In genomic region chr13:113122571-113123225, GRCh38 we compare ENCODE assay signal across 10 cellular contexts. TPM values are rescaled to one million over a fixed set of nuclear protein-coding genes. Genes with fewer than 3 reads are reported as not detected.
A peak's percentile ranks its signal among the peaks of the same experiment; 100 is the strongest.
DNase-seq lines count a peak whose midpoint lies in the region; ATAC-seq, FAIRE-seq and TF ChIP-seq lines count a peak whose summit lies in the region.
"Had no signal": no experiment of that assay in that cellular context is flagged by ENCODE, and none has a peak within 500 bp of the region (broad histone marks: within the 10 kb centered on the region; RNA-seq: fewer than 3 reads in every experiment).

TSS of gene F10 (plus strand) at chr13:113122799. CDS start at chr13:113122856, 57 bp downstream.

- ATAC-seq in GM19328 (IDR thresholded peaks at IDR 0.05; ENCODE audit: unreplicated experiment) = no peak
- ATAC-seq in GM21447 (IDR thresholded peaks at IDR 0.05; ENCODE audit: unreplicated experiment) = no peak
- ATAC-seq: activated T-cell treated with anti-CD3 and anti-CD28 coated beads, Interleukin-2, amount 50 U/mL, for 72 hours had no signal

- H3K4me1 ChIP-seq in ascending aorta (no peaks in the 10 kb centered on the region), iPS-20b (ENCODE audit: insufficient read depth, low read length) (no peaks in the 10 kb centered on the region; the same call in 1 of the 2 replicates), sigmoid colon (no peaks in the 10 kb centered on the region)

- peak within 1 kb of the TSS; percentile 36 to 53 for H3K27ac ChIP-seq in ascending aorta
- H3K27ac ChIP-seq in iPS-20b (ENCODE audit: low read length) = no peak within 1 kb of the TSS
- peak within 1 kb of the TSS in 3 of 4 donors; percentile 18 to 51 (median 46) for H3K27ac ChIP-seq in sigmoid colon

- TF ChIP-seq POLR2A in sigmoid colon (IDR thresholded peaks at IDR 0.05) (no peak), GM12891 (IDR thresholded peaks at IDR 0.05; ENCODE audit: low read depth, low read length) (no peak)

- no peak for FAIRE-seq in GM12891 (lab: Jason Lieb, UNC)

- intact Hi-C loops in ascending aorta (cut with DNase I) (no loop called here), sigmoid colon (cut with DNase I) (no loop called here)

- H3K9me3 ChIP-seq in ascending aorta (no peaks in the 10 kb centered on the region), iPS-20b (ENCODE audit: insufficient read depth, low read depth, low read length) (no peaks in the 10 kb centered on the region), sigmoid colon (no peaks in the 10 kb centered on the region)

- DNase-seq in GM04504 (ENCODE audit: low read depth) (peak; percentile 65), ascending aorta (ENCODE audit: low spot score in 2 of 2) (peak in 1 of 2 donors; percentile 79), sigmoid colon (no peak), cortex of kidney (lab: John Stamatoyannopoulos, UW) (no peak), GM12891 (ENCODE audit: insufficient read length, low spot score) (no peak)
- DNase-seq: activated T-cell treated with anti-CD3 and anti-CD28 coated beads, Interleukin-2, amount 50 U/mL, for 72 hours; NCI-H774 had no signal

- TF ChIP-seq CTCF in ascending aorta (IDR thresholded peaks at IDR 0.05) (no peak), sigmoid colon (IDR thresholded peaks at IDR 0.05) (no peak)

- no peaks in the 10 kb centered on the region for H3K36me3 ChIP-seq in ascending aorta
- H3K36me3 ChIP-seq in iPS-20b (ENCODE audit: insufficient read depth, low read depth, low read length) = no peaks in the 10 kb centered on the region
- no peaks in the 10 kb centered on the region for H3K36me3 ChIP-seq in sigmoid colon

- TF ChIP-seq EP300 in sigmoid colon (IDR thresholded peaks at IDR 0.05) = no peak

- 9 to 49% methylated on average over 22 of the region's 22 CpGs for WGBS in sigmoid colon, 2 donors

- H3K4me3 ChIP-seq in ascending aorta (peak within 1 kb of the TSS in 1 of 2 donors; percentile 53), iPS-20b (ENCODE audit: low read length) (peak within 1 kb of the TSS; percentile 53; the same call in 1 of the 2 replicates), sigmoid colon (peak within 1 kb of the TSS in 3 of 4 donors; percentile 7 to 9 (median 7))

- H3K9ac ChIP-seq in iPS-20b (ENCODE audit: low read depth, low read length) = no peak within 1 kb of the TSS

- H3K27me3 ChIP-seq in ascending aorta = no peaks in the 10 kb centered on the region
- H3K27me3 ChIP-seq in iPS-20b (ENCODE audit: insufficient read depth, low read length) = no peaks in the 10 kb centered on the region
- no peaks in the 10 kb centered on the region for H3K27me3 ChIP-seq in sigmoid colon

TF ChIP-seq in GM12891, 5 proteins besides CTCF, POLR2A, EP300 and RAD21:
- TF ChIP-seq POU2F2 (IDR thresholded peaks at IDR 0.05; ENCODE audit: low read depth, low read length) (no peak), POLR2AphosphoS5 (IDR thresholded peaks at IDR 0.05; ENCODE audit: low read depth, low read length) (no peak), PAX5 (IDR thresholded peaks at IDR 0.05; ENCODE audit: insufficient read depth, low read length, severe bottlenecking) (no peak), SPI1 (IDR thresholded peaks at IDR 0.05; ENCODE audit: low read depth, low read length) (no peak), TAF1 (IDR thresholded peaks at IDR 0.05; ENCODE audit: low read depth, low read length) (no peak)

RNA-seq across cellular contexts. Expression of gene F10, which starts in this region (rescaled TPM):
- total RNA-seq in ascending aorta = 15.8 TPM
- 1 to 10 TPM; 3.8 to 10.0 (median 6.8) TPM for total RNA-seq in sigmoid colon
- 1 to 10 TPM in 2 of 3 donors, not detected in 1; 2.4 to 3.0 TPM for polyA plus RNA-seq in sigmoid colon
- not detected for polyA plus RNA-seq in GM12891 (2012; ENCODE audit: low read depth, missing spikeins)
- total RNA-seq: activated T-cell treated with anti-CD3 and anti-CD28 coated beads, Interleukin-2, amount 50 U/mL, for 72 hours had no signal
